1 cellular context compared by ENCODE assay signal in the genomic region with DNA sequence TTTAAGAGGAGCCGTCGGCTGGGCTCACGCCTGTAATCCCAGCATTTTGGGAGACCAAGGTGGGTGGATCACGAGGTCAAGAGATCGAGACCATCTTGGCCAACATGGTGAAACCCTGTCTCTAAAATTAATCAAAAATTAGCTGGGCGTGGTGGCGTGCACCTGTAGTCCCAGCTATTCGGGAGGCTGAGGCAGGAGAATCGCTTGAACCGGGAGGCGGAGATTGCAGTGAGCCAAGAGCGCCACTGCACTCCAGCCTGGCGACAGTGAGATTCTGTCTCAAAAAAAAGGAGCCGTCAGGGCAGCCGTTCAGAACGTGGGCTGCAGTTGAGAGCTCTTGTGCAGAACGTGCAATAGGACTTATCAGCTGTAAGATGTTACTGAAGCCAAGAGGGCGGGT.
TF ChIP-seq lines count a peak whose summit lies in the region.
"Not testable (repeated sequence)": the region's sequence is repeated elsewhere in the genome, so short reads cannot be mapped to it uniquely, and the experiment has no call there.

No MANE protein-coding gene starts in this region.

TF ChIP-seq in K562, 482 proteins besides CTCF, POLR2A, EP300 and RAD21:
- TF ChIP-seq RBFOX2 (IDR thresholded peaks at IDR 0.05; ENCODE audit: low read depth, low read length) (0 out of 2 replicates have a peak, but pooled peaks have one; percentile 24), BRCA1 (CRISPR knock-in tag; IDR thresholded peaks at IDR 0.05) (0 out of 2 replicates have a peak, but pooled peaks have one; percentile 18)
- not testable (repeated sequence) for TF ChIP-seq BRCA1 (IDR thresholded peaks at IDR 0.05)
- TF ChIP-seq, protein P1, sequence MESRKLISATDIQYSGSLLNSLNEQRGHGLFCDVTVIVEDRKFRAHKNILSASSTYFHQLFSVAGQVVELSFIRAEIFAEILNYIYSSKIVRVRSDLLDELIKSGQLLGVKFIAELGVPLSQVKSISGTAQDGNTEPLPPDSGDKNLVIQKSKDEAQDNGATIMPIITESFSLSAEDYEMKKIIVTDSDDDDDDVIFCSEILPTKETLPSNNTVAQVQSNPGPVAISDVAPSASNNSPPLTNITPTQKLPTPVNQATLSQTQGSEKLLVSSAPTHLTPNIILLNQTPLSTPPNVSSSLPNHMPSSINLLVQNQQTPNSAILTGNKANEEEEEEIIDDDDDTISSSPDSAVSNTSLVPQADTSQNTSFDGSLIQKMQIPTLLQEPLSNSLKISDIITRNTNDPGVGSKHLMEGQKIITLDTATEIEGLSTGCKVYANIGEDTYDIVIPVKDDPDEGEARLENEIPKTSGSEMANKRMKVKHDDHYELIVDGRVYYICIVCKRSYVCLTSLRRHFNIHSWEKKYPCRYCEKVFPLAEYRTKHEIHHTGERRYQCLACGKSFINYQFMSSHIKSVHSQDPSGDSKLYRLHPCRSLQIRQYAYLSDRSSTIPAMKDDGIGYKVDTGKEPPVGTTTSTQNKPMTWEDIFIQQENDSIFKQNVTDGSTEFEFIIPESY (CRISPR knock-in tag; IDR thresholded peaks at IDR 0.05): peak; percentile 47; the same call in 1 of the 2 replicates
